Comparison of ENCODE assay signal across 1 cellular context in the genomic region with DNA sequence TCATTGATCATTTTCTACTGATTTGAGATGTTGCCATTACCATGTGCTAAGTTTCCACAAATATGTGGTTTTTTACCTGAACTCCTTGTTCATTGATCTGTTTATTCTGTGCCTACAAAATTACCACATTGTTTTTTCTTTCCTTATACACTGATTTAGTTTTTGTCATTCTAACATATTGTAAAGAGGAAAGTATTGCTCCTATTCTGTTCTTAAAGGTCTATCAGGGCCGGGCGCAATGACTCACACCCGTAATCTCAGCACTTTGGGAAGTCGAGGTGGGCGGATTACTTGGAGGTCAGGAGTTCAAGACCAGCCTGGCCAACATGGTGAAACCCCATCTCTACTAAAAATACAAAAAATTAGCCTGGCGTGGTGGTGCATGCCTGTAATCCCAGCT.
TF ChIP-seq lines count a peak whose summit lies in the region.

No MANE protein-coding gene starts in this region.

TF ChIP-seq in GM12878, 131 proteins besides CTCF, POLR2A, EP300 and RAD21 (continued from another document):
- TF ChIP-seq CUX1 (IDR thresholded peaks at IDR 0.05; ENCODE audit: insufficient replicate concordance, low read depth, low read length) = no peak
- no peak for TF ChIP-seq MEF2B (IDR thresholded peaks at IDR 0.05; ENCODE audit: partially characterized antibody, poor library complexity, severe bottlenecking)
- no peak for TF ChIP-seq IRF4 (IDR thresholded peaks at IDR 0.05; ENCODE audit: low read depth, low read length)
- TF ChIP-seq FOXM1 (IDR thresholded peaks at IDR 0.05; ENCODE audit: low read depth, low read length) = no peak
